In genomic region chr7:37446371-37446770, GRCh38 we compare ENCODE assay signal across 13 cellular contexts. TPM values are rescaled to one million over a fixed set of nuclear protein-coding genes. Genes with fewer than 3 reads are reported as not detected.
DNase-seq lines count a peak whose midpoint lies in the region; ATAC-seq, FAIRE-seq and TF ChIP-seq lines count a peak whose summit lies in the region.
"Had no signal": no experiment of that assay in that cellular context is flagged by ENCODE, and none has a peak within 500 bp of the region (broad histone marks: within the 10 kb centered on the region; RNA-seq: fewer than 3 reads in every experiment).

No MANE protein-coding gene starts in this region.

- ATAC-seq in right lobe of liver (no peak), HepG2 (no peak), naive B cell (ENCODE audit: low read depth in 2 of 2) (no peak), upper lobe of right lung (no peak), GM18868 (IDR thresholded peaks at IDR 0.05; ENCODE audit: unreplicated experiment) (no peak)

- WGBS in right lobe of liver (ENCODE audit: insufficient coverage, low coverage, low lambda C conversion rate, missing lambda C conversion rate): 64% methylated on average over 3 of the region's 3 CpGs
- WGBS in HepG2 (ENCODE audit: low lambda C conversion rate): 25% methylated on average over 3 of the region's 3 CpGs

- no peak overlapping the region for H3K4me2 ChIP-seq in HepG2 (ENCODE audit: low read depth, low read length)

- H2AFZ ChIP-seq in HepG2 (ENCODE audit: low read length): no peak overlapping the region

- no TSS peak for BruUV-seq in HepG2 (replicated peaks; lab: Mats Ljungman, UMichigan)

- POLR2A ChIA-PET in HepG2 (lab: Yijun Ruan, JAX): no interaction called here

- H3K27me3 ChIP-seq in right lobe of liver (no peaks in the 10 kb centered on the region), HepG2 (ENCODE audit: control insufficient read depth in 1 of 2, insufficient read depth in 2 of 2, low read length in 2 of 2) (peaks cover 0 to 26% of the 10 kb centered on the region in 2 experiments; a peak in 2 of 5 replicates), upper lobe of right lung (no peaks in the 10 kb centered on the region)

- TF ChIP-seq POLR2A in right lobe of liver (IDR thresholded peaks at IDR 0.05) (no peak), HepG2 (IDR thresholded peaks at IDR 0.05; ENCODE audit: insufficient read depth in 1 of 2, low read depth in 2 of 2, low read length in 2 of 2) (no peak)

- H3K36me3 Mint-ChIP-seq in naive B cell: peaks cover 10 to 31% of the 10 kb centered on the region in 2 donors

- H3K27ac Mint-ChIP-seq in naive B cell: peak overlapping the region in 5 of 6 donors; percentile 28 to 100 (median 97)

- DNase-seq in right lobe of liver (no peak), HepG2 (ENCODE audit: low spot score) (no peak), naive B cell (no peak), upper lobe of right lung (no peak), hepatic stellate cell (ENCODE audit: low spot score) (no peak), NK-92 (lab: John Stamatoyannopoulos, UW; ENCODE audit: unreplicated experiment) (no peak)
- DNase-seq: activated CD4-positive, alpha-beta T cell treated with anti-CD3 and anti-CD28 coated beads, Interleukin-2, amount 50 U/mL, for 48 hours; brain microvascular endothelial cell; stimulated activated CD4-positive, alpha-beta T cell treated with anti-CD3 and anti-CD28 coated beads, Interleukin-4, amount 100 ng/mL, for 24 hours had no signal

- H3K9me3 ChIP-seq in right lobe of liver: no peaks in the 10 kb centered on the region
- H3K9me3 ChIP-seq in HepG2 (ENCODE audit: low read length): no peaks in the 10 kb centered on the region
- H3K9me3 ChIP-seq in upper lobe of right lung: no peaks in the 10 kb centered on the region
- H3K9me3 ChIP-seq: thoracic aorta had no signal

- H3K4me1 Mint-ChIP-seq in naive B cell: peaks cover 41 to 73% (median 57%) of the 10 kb centered on the region in 3 donors

- H3K36me3 ChIP-seq in right lobe of liver (no peaks in the 10 kb centered on the region), HepG2 (replicated peaks in 1 of 2; ENCODE audit: control insufficient read depth in 1 of 2, insufficient read depth in 2 of 2, low read length in 2 of 2) (no peaks in the 10 kb centered on the region), upper lobe of right lung (no peaks in the 10 kb centered on the region)
- H3K36me3 ChIP-seq: brain microvascular endothelial cell, thoracic aorta had no signal

- H3K4me1 ChIP-seq in right lobe of liver (peaks cover 0 to 32% (median 7%) of the 10 kb centered on the region in 4 donors), HepG2 (ENCODE audit: insufficient read depth, low read length) (no peaks in the 10 kb centered on the region), upper lobe of right lung (peaks cover 46% of the 10 kb centered on the region)

- peak overlapping the region in 2 of 3 donors; percentile 67 to 98 for H3K27ac ChIP-seq in right lobe of liver
- no peak overlapping the region for H3K27ac ChIP-seq in HepG2 (ENCODE audit: extremely low read length, insufficient read depth, low read length)
- H3K27ac ChIP-seq in angular gyrus (ENCODE audit: low read depth, low read length): peak overlapping the region; percentile 77
- H3K27ac ChIP-seq in upper lobe of right lung: peak overlapping the region; percentile 96
- H3K27ac ChIP-seq: brain microvascular endothelial cell, thoracic aorta had no signal

- no peak overlapping the region for H3K9ac ChIP-seq in HepG2 (ENCODE audit: insufficient read depth, low read depth, low read length)

- no peak for FAIRE-seq in HepG2 (lab: Jason Lieb, UNC)
- FAIRE-seq: keratinocyte had no signal

- H3K79me2 ChIP-seq in HepG2 (ENCODE audit: insufficient read depth, low read length): no peaks in the 10 kb centered on the region

- H3K27me3 Mint-ChIP-seq in naive B cell: peaks cover 0 to 6% (median 4%) of the 10 kb centered on the region in 3 donors

- in situ Hi-C loops in HepG2 (cut with HindIII; ENCODE audit: extremely low pct_ligation_motif_present, low pct_unique_long_range_greater_than_20kb): no loop called here

- intact Hi-C loops in right lobe of liver (cut with DNase I) (no loop called here), HepG2 (cut with micrococcal nuclease; ENCODE audit: unreplicated experiment) (no loop called here), upper lobe of right lung (cut with DNase I) (no loop called here)

- peaks cover 0 to 4% (median 0%) of the 10 kb centered on the region in 7 donors for H3K9me3 Mint-ChIP-seq in naive B cell

- no peak for TF ChIP-seq EP300 in HepG2 (IDR thresholded peaks at IDR 0.05; ENCODE audit: low read depth in 2 of 2, low read length in 2 of 2)
- TF ChIP-seq EP300 in HepG2 (CRISPR knock-in tag; IDR thresholded peaks at IDR 0.05; ENCODE audit: borderline replicate concordance): no peak

- no peak for TF ChIP-seq RAD21 in HepG2 (CRISPR knock-in tag; IDR thresholded peaks at IDR 0.05)

- peak overlapping the region; percentile 59 to 100 (median 94) for H3K4me3 Mint-ChIP-seq in naive B cell

- CTCF ChIA-PET in HepG2 (lab: Yijun Ruan, JAX; ENCODE audit: low intra/inter-chr PET ratio, low total read pairs): no interaction called here

- TF ChIP-seq CTCF in right lobe of liver (IDR thresholded peaks at IDR 0.05) (no peak), HepG2 (CRISPR knock-in tag; IDR thresholded peaks at IDR 0.05) (no peak), upper lobe of right lung (IDR thresholded peaks at IDR 0.05) (no peak)

- no peaks in the 10 kb centered on the region for H4K20me1 ChIP-seq in HepG2 (ENCODE audit: insufficient read depth, low read length)

- H3K4me3 ChIP-seq in right lobe of liver (no peak overlapping the region), HepG2 (replicated peaks in 1 of 3; ENCODE audit: insufficient read depth in 1 of 3, low read depth in 2 of 3, low read length in 3 of 3) (no peak overlapping the region), upper lobe of right lung (no peak overlapping the region)

TF ChIP-seq in HepG2, 621 proteins besides CTCF, POLR2A, EP300 and RAD21 (continues in another document):
- TF ChIP-seq NR1H2 (CRISPR knock-in tag; IDR thresholded peaks at IDR 0.05; ENCODE audit: borderline replicate concordance, low read depth) (no peak), CEBPB (IDR thresholded peaks at IDR 0.05; ENCODE audit: borderline replicate concordance, low read depth, low read length) (no peak), FOXA3 (CRISPR knock-in tag; IDR thresholded peaks at IDR 0.05) (no peak), TBX2 (CRISPR knock-in tag; IDR thresholded peaks at IDR 0.05; ENCODE audit: borderline replicate concordance) (no peak), MXD4 (CRISPR knock-in tag; IDR thresholded peaks at IDR 0.05) (no peak), ZNF607 (CRISPR knock-in tag; IDR thresholded peaks at IDR 0.05; ENCODE audit: borderline replicate concordance) (no peak), DPF2 (CRISPR knock-in tag; IDR thresholded peaks at IDR 0.05; ENCODE audit: borderline replicate concordance, low read depth) (no peak), RARA (CRISPR knock-in tag; IDR thresholded peaks at IDR 0.05) (no peak), HINFP (CRISPR knock-in tag; IDR thresholded peaks at IDR 0.05; ENCODE audit: low read depth) (no peak)

RNA-seq across cellular contexts. Expression of gene ELMO1, which starts 2.3 kb away (rescaled TPM):
- total RNA-seq in right lobe of liver (10 to 100 TPM; 18.4 to 55.4 (median 25.1) TPM), HepG2 (2016; rRNA removed; fragmentation: Illumina TruSeq; extraction: Trizol) (0.11 TPM in 1 of 2 replicates, not detected in the other), upper lobe of right lung (53.8 TPM)
- total RNA-seq in HepG2 (2016; cell fraction: cytosol; rRNA removed; fragmentation: Illumina TruSeq; extraction: Trizol; ENCODE audit: low read depth): 0.44 TPM in 1 of 2 replicates, not detected in the other
- 0.25 and 0.32 TPM in 2 replicates for total RNA-seq in HepG2 (2016; cell fraction: insoluble cytoplasmic fraction; rRNA removed; fragmentation: Illumina TruSeq; extraction: Trizol)
- total RNA-seq in HepG2 (2016; cell fraction: membrane; rRNA removed; fragmentation: Illumina TruSeq; extraction: Trizol): 0.10 and 0.25 TPM in 2 replicates
- total RNA-seq in HepG2 (2016; cell fraction: nucleus; rRNA removed; fragmentation: Illumina TruSeq; extraction: Trizol): 0.19 TPM in 1 of 2 replicates, not detected in the other
- polyA plus RNA-seq in HepG2 (2011; rRNA removed) (0.14 and 0.17 TPM in 2 replicates), naive B cell (ENCODE audit: low read depth in 6 of 6) (10 to 100 TPM; 42.8 to 69.9 (median 59.5) TPM)
- 0.05 TPM in 1 of 2 replicates, not detected in the other for polyA plus RNA-seq in HepG2 (2011; cell fraction: cytosol; rRNA removed)
- polyA plus RNA-seq in HepG2 (2011; cell fraction: nucleus; rRNA removed): 0.31 TPM in 1 of 2 replicates, not detected in the other
- 0.21 and 0.66 TPM in 2 replicates for polyA plus RNA-seq in HepG2 (2012)
- 0.10 TPM in 1 of 2 replicates, not detected in the other for polyA plus RNA-seq in HepG2 (2016; cell fraction: cytosol; fragmentation: Illumina TruSeq; extraction: Trizol; ENCODE audit: low read depth)
- 0.37 and 0.74 TPM in 2 replicates for polyA plus RNA-seq in HepG2 (2016; cell fraction: insoluble cytoplasmic fraction; fragmentation: Illumina TruSeq; extraction: Trizol; ENCODE audit: low read depth)
- 0.29 and 0.41 TPM in 2 replicates for polyA plus RNA-seq in HepG2 (2016; cell fraction: membrane; fragmentation: Illumina TruSeq; extraction: Trizol; ENCODE audit: low read depth)
- polyA plus RNA-seq in HepG2 (2016; cell fraction: nucleus; fragmentation: Illumina TruSeq; extraction: Trizol; ENCODE audit: insufficient read depth, low read depth): 0.31 and 0.61 TPM in 2 replicates
- 0.05 and 1.2 TPM in 2 replicates for polyA minus RNA-seq in HepG2 (2011; rRNA and poly(A)+ RNA removed; ENCODE audit: low replicate concordance)
- not detected in 2 replicates for polyA minus RNA-seq in HepG2 (2011; cell fraction: cytosol; rRNA and poly(A)+ RNA removed)
- polyA minus RNA-seq in HepG2 (2011; cell fraction: nucleus; rRNA and poly(A)+ RNA removed): 0.37 and 1.3 TPM in 2 replicates
- polyA plus RNA-seq: keratinocyte had no signal

Comparison
In these comparisons a context has a peak if more than half of its experiments do, and no peak if none do; other contexts are left out.
1. RNA of gene ELMO1, which starts 2.3 kb away (total RNA-seq): 53.8 TPM in upper lobe of right lung (single experiment) and 18.4 to 55.4 TPM in right lobe of liver; 0.10 to 0.44 TPM in HepG2; every median in the first group is over 10 times any median in the second.